Comparison of ENCODE assay signal across 1 cellular context in the genomic region with DNA sequence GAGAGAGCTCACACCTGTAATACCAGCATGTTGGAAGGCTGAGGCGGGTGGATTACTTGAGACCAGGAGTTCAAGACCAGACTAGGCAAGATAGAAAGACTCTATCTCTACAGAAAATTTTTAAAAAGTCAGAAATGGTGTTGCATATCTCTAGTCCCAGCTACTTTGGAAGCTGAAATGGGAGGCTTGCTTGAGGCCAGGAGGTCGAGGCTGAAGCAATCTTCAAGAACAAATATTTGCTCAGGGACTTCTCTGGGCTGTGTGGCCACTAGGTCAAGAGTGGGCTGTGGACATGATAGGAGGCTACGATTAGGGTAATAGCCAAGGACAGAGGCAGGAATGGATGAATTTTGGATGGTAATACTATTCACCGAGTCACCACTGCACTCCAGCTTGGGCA.
TF ChIP-seq lines count a peak whose summit lies in the region.

No MANE protein-coding gene starts in this region.

TF ChIP-seq in HepG2, 621 proteins besides CTCF, POLR2A, EP300 and RAD21 (continued from another document and continues in another):
- TF ChIP-seq, protein P1, sequence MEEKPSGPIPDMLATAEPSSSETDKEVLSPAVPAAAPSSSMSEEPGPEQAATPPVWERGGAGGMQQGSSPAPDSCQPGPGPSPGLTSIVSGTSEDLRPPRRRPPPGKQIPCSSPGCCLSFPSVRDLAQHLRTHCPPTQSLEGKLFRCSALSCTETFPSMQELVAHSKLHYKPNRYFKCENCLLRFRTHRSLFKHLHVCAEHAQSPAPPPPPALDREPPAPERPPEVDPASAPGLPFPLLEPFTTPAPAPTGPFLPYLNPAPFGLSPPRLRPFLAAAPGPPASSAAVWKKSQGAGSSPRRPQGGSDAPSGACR (CRISPR knock-in tag; IDR thresholded peaks at IDR 0.05) = peak; percentile 77
- peak in 1 of 2 experiments; percentile 53; a peak in 1 of 4 replicates for TF ChIP-seq KLF16 (CRISPR knock-in tag; IDR thresholded peaks at IDR 0.05)
- TF ChIP-seq ZNF256 (CRISPR knock-in tag; conservative IDR thresholded peaks at IDR 0.05) = no peak; the same call in 1 of the 2 replicates
- TF ChIP-seq RCOR2 (CRISPR knock-in tag; IDR thresholded peaks at IDR 0.05) = peak; percentile 54; the same call in 1 of the 2 replicates
- no peak for TF ChIP-seq NFRKB (IDR thresholded peaks at IDR 0.05)
- TF ChIP-seq, protein P2, sequence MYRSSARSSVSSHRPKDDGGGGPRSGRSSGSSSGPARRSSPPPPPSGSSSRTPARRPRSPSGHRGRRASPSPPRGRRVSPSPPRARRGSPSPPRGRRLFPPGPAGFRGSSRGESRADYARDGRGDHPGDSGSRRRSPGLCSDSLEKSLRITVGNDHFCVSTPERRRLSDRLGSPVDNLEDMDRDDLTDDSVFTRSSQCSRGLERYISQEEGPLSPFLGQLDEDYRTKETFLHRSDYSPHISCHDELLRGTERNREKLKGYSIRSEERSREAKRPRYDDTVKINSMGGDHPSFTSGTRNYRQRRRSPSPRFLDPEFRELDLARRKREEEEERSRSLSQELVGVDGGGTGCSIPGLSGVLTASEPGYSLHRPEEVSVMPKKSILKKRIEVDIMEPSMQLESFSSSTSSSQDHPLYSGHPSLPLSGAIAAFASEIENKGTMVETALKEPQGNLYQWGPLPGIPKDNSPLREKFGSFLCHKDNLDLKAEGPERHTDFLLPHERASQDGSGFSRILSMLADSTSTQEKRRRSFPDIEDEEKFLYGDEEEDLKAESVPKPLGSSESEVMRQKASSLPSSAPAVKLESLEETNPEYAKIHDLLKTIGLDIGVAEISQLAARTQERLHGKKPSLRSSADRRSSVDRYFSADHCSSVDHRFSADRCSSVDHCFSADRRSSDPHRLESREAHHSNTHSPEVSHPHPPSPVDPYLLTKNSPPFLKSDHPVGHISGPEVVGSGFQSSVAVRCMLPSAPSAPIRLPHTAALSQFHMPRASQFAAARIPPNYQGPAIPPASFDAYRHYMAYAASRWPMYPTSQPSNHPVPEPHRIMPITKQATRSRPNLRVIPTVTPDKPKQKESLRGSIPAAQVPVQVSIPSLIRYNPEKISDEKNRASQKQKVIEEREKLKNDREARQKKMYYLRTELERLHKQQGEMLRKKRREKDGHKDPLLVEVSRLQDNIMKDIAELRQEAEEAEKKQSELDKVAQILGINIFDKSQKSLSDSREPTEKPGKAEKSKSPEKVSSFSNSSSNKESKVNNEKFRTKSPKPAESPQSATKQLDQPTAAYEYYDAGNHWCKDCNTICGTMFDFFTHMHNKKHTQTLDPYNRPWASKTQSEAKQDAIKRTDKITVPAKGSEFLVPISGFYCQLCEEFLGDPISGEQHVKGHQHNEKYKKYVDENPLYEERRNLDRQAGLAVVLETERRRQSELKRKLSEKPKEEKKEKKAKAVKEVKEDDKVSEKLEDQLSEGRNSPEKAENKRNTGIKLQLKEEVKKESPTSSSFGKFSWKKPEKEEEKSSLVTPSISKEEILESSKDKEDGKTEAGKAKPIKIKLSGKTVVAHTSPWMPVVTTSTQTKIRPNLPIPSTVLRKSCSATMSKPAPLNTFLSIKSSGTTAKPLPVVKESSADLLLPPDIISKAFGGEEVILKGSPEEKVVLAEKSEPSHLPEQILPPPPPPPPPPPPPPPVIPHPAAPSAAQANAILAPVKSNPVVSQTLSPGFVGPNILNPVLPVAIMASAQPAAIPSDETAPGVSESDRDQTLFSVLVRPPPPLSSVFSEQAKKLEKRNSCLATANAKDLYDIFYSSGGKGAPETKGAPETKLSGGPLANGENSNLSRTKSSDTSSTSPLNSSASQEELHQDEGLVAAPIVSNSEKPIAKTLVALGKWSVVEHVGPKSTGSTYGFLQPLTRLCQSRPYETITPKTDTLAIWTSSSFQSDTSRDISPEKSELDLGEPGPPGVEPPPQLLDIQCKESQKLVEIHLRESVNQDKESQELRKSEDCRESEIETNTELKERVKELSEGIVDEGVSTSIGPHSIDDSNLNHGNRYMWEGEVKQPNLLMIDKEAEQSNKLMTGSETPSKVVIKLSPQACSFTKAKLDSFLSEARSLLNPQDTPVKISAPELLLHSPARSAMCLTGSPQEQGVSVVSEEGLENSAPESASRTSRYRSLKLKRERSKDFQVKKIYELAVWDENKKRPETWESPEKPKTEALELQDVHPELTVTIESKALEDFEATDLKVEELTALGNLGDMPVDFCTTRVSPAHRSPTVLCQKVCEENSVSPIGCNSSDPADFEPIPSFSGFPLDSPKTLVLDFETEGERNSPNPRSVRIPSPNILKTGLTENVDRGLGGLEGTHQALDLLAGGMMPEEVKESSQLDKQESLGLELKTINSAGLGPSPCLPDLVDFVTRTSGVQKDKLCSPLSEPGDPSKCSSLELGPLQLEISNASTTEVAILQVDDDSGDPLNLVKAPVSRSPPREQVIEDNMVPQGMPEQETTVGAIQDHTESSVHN (CRISPR knock-in tag; IDR thresholded peaks at IDR 0.05) = no peak
- TF ChIP-seq ZNF136 (CRISPR knock-in tag; IDR thresholded peaks at IDR 0.05; ENCODE audit: low read depth) = no peak; the same call in 1 of the 2 replicates
- TF ChIP-seq, protein P3, sequence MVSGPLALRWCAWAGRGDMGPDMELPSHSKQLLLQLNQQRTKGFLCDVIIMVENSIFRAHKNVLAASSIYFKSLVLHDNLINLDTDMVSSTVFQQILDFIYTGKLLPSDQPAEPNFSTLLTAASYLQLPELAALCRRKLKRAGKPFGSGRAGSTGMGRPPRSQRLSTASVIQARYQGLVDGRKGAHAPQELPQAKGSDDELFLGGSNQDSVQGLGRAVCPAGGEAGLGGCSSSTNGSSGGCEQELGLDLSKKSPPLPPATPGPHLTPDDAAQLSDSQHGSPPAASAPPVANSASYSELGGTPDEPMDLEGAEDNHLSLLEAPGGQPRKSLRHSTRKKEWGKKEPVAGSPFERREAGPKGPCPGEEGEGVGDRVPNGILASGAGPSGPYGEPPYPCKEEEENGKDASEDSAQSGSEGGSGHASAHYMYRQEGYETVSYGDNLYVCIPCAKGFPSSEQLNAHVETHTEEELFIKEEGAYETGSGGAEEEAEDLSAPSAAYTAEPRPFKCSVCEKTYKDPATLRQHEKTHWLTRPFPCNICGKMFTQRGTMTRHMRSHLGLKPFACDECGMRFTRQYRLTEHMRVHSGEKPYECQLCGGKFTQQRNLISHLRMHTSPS (CRISPR knock-in tag; IDR thresholded peaks at IDR 0.05; ENCODE audit: low read depth) = no peak
- TF ChIP-seq ZNF543 (CRISPR knock-in tag; IDR thresholded peaks at IDR 0.05) = no peak
- TF ChIP-seq ZFP36L2 (CRISPR knock-in tag; IDR thresholded peaks at IDR 0.05) = no peak
- TF ChIP-seq, protein P4, sequence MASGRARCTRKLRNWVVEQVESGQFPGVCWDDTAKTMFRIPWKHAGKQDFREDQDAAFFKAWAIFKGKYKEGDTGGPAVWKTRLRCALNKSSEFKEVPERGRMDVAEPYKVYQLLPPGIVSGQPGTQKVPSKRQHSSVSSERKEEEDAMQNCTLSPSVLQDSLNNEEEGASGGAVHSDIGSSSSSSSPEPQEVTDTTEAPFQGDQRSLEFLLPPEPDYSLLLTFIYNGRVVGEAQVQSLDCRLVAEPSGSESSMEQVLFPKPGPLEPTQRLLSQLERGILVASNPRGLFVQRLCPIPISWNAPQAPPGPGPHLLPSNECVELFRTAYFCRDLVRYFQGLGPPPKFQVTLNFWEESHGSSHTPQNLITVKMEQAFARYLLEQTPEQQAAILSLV (CRISPR knock-in tag; IDR thresholded peaks at IDR 0.05; ENCODE audit: borderline replicate concordance) = no peak
- TF ChIP-seq, protein P5, sequence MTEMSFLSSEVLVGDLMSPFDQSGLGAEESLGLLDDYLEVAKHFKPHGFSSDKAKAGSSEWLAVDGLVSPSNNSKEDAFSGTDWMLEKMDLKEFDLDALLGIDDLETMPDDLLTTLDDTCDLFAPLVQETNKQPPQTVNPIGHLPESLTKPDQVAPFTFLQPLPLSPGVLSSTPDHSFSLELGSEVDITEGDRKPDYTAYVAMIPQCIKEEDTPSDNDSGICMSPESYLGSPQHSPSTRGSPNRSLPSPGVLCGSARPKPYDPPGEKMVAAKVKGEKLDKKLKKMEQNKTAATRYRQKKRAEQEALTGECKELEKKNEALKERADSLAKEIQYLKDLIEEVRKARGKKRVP (CRISPR knock-in tag; IDR thresholded peaks at IDR 0.05) = peak in 1 of 2 experiments; percentile 60; a peak in 1 of 4 replicates
- no peak for TF ChIP-seq ZNF292 (CRISPR knock-in tag; IDR thresholded peaks at IDR 0.05; ENCODE audit: borderline replicate concordance, low read depth)
- TF ChIP-seq, protein P6, sequence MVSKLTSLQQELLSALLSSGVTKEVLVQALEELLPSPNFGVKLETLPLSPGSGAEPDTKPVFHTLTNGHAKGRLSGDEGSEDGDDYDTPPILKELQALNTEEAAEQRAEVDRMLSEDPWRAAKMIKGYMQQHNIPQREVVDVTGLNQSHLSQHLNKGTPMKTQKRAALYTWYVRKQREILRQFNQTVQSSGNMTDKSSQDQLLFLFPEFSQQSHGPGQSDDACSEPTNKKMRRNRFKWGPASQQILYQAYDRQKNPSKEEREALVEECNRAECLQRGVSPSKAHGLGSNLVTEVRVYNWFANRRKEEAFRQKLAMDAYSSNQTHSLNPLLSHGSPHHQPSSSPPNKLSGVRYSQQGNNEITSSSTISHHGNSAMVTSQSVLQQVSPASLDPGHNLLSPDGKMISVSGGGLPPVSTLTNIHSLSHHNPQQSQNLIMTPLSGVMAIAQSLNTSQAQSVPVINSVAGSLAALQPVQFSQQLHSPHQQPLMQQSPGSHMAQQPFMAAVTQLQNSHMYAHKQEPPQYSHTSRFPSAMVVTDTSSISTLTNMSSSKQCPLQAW (CRISPR knock-in tag; IDR thresholded peaks at IDR 0.05) = no peak
- TF ChIP-seq, protein P7, sequence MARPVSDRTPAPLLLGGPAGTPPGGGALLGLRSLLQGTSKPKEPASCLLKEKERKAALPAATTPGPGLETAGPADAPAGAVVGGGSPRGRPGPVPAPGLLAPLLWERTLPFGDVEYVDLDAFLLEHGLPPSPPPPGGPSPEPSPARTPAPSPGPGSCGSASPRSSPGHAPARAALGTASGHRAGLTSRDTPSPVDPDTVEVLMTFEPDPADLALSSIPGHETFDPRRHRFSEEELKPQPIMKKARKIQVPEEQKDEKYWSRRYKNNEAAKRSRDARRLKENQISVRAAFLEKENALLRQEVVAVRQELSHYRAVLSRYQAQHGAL (CRISPR knock-in tag; IDR thresholded peaks at IDR 0.05; ENCODE audit: not compliant biosample characterization) = no peak
- TF ChIP-seq, protein P8, sequence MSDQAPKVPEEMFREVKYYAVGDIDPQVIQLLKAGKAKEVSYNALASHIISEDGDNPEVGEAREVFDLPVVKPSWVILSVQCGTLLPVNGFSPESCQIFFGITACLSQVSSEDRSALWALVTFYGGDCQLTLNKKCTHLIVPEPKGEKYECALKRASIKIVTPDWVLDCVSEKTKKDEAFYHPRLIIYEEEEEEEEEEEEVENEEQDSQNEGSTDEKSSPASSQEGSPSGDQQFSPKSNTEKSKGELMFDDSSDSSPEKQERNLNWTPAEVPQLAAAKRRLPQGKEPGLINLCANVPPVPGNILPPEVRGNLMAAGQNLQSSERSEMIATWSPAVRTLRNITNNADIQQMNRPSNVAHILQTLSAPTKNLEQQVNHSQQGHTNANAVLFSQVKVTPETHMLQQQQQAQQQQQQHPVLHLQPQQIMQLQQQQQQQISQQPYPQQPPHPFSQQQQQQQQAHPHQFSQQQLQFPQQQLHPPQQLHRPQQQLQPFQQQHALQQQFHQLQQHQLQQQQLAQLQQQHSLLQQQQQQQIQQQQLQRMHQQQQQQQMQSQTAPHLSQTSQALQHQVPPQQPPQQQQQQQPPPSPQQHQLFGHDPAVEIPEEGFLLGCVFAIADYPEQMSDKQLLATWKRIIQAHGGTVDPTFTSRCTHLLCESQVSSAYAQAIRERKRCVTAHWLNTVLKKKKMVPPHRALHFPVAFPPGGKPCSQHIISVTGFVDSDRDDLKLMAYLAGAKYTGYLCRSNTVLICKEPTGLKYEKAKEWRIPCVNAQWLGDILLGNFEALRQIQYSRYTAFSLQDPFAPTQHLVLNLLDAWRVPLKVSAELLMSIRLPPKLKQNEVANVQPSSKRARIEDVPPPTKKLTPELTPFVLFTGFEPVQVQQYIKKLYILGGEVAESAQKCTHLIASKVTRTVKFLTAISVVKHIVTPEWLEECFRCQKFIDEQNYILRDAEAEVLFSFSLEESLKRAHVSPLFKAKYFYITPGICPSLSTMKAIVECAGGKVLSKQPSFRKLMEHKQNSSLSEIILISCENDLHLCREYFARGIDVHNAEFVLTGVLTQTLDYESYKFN (CRISPR knock-in tag; conservative IDR thresholded peaks at IDR 0.05) = peak; percentile 54
- TF ChIP-seq ZNF160 (CRISPR knock-in tag; IDR thresholded peaks at IDR 0.05) = no peak
- TF ChIP-seq, protein P9, sequence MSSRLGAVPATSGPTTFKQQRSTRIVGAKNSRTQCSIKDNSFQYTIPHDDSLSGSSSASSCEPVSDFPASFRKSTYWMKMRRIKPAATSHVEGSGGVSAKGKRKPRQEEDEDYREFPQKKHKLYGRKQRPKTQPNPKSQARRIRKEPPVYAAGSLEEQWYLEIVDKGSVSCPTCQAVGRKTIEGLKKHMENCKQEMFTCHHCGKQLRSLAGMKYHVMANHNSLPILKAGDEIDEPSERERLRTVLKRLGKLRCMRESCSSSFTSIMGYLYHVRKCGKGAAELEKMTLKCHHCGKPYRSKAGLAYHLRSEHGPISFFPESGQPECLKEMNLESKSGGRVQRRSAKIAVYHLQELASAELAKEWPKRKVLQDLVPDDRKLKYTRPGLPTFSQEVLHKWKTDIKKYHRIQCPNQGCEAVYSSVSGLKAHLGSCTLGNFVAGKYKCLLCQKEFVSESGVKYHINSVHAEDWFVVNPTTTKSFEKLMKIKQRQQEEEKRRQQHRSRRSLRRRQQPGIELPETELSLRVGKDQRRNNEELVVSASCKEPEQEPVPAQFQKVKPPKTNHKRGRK (CRISPR knock-in tag; IDR thresholded peaks at IDR 0.05) = no peak
- TF ChIP-seq, protein P10, sequence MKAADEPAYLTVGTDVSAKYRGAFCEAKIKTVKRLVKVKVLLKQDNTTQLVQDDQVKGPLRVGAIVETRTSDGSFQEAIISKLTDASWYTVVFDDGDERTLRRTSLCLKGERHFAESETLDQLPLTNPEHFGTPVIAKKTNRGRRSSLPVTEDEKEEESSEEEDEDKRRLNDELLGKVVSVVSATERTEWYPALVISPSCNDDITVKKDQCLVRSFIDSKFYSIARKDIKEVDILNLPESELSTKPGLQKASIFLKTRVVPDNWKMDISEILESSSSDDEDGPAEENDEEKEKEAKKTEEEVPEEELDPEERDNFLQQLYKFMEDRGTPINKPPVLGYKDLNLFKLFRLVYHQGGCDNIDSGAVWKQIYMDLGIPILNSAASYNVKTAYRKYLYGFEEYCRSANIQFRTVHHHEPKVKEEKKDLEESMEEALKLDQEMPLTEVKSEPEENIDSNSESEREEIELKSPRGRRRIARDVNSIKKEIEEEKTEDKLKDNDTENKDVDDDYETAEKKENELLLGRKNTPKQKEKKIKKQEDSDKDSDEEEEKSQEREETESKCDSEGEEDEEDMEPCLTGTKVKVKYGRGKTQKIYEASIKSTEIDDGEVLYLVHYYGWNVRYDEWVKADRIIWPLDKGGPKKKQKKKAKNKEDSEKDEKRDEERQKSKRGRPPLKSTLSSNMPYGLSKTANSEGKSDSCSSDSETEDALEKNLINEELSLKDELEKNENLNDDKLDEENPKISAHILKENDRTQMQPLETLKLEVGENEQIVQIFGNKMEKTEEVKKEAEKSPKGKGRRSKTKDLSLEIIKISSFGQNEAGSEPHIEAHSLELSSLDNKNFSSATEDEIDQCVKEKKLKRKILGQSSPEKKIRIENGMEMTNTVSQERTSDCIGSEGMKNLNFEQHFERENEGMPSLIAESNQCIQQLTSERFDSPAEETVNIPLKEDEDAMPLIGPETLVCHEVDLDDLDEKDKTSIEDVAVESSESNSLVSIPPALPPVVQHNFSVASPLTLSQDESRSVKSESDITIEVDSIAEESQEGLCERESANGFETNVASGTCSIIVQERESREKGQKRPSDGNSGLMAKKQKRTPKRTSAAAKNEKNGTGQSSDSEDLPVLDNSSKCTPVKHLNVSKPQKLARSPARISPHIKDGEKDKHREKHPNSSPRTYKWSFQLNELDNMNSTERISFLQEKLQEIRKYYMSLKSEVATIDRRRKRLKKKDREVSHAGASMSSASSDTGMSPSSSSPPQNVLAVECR (CRISPR knock-in tag; IDR thresholded peaks at IDR 0.05; ENCODE audit: borderline replicate concordance) = no peak
- no peak for TF ChIP-seq ZNF792 (CRISPR knock-in tag; IDR thresholded peaks at IDR 0.05)
- TF ChIP-seq GATA4 (IDR thresholded peaks at IDR 0.05; ENCODE audit: borderline replicate concordance, low read depth) = peak; percentile 79; the same call in 1 of the 2 replicates
